In the genomic region with DNA sequence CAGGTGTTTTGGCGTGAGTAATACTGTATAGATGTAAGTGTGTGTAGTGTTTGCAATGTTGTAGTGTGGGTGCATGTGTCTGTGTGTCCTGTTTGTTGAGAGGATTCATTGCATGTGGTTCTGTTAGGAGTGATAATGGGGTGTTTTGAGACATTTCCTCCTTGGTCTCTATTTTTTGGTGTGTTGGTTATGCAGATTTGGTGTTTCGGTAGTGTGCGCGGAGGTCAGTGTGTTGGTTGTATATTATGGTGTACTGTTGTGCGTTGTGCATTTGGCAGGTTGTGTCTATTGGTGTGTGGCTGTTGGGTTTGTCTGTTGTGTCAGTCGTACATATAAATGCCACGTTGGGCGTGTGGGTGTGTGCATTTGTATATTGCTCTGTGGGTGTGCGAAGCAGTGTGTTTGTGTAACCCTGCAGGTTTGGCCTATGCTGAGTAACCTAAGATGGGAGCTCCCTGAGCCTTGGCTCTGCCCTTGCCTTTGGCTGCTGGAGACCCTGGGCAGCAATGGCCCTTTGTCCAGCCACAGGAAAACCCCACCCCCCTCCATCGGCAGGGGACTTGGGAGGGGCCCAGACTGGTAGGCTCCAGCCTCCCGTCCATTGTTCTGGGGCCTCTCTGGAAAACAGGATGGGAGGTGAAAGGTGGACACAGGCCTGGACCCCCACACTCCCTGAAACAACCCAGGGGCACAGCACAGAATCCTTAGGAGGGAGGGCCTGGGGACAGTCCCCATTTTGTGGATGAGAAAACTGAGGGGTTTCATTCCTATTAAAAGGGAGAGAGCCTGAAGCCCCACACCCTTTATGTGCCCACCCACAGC, we compare ENCODE assay signal across 1 cellular context.
TF ChIP-seq lines count a peak whose summit lies in the region.

No MANE protein-coding gene starts in this region.

TF ChIP-seq in K562, 482 proteins besides CTCF, POLR2A, EP300 and RAD21:
- TF ChIP-seq, protein P1, sequence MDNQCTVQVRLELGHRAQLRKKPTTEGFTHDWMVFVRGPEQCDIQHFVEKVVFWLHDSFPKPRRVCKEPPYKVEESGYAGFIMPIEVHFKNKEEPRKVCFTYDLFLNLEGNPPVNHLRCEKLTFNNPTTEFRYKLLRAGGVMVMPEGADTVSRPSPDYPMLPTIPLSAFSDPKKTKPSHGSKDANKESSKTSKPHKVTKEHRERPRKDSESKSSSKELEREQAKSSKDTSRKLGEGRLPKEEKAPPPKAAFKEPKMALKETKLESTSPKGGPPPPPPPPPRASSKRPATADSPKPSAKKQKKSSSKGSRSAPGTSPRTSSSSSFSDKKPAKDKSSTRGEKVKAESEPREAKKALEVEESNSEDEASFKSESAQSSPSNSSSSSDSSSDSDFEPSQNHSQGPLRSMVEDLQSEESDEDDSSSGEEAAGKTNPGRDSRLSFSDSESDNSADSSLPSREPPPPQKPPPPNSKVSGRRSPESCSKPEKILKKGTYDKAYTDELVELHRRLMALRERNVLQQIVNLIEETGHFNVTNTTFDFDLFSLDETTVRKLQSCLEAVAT (IDR thresholded peaks at IDR 0.05), result peak in 1 of 2 experiments; percentile 87; a peak in 1 of 4 replicates
- TF ChIP-seq ARHGAP35 (IDR thresholded peaks at IDR 0.05; ENCODE audit: partially characterized antibody), result peak; percentile 14
- 0 out of 2 replicates have a peak, but pooled peaks have one; percentile 11 for TF ChIP-seq ARID1B (IDR thresholded peaks at IDR 0.05)
- no peak for TF ChIP-seq COPS2 (conservative IDR thresholded peaks at IDR 0.05)
- 0 out of 2 replicates have a peak, but pooled peaks have one; percentile 2 for TF ChIP-seq ZNF316 (IDR thresholded peaks at IDR 0.05)
- TF ChIP-seq, protein P2, sequence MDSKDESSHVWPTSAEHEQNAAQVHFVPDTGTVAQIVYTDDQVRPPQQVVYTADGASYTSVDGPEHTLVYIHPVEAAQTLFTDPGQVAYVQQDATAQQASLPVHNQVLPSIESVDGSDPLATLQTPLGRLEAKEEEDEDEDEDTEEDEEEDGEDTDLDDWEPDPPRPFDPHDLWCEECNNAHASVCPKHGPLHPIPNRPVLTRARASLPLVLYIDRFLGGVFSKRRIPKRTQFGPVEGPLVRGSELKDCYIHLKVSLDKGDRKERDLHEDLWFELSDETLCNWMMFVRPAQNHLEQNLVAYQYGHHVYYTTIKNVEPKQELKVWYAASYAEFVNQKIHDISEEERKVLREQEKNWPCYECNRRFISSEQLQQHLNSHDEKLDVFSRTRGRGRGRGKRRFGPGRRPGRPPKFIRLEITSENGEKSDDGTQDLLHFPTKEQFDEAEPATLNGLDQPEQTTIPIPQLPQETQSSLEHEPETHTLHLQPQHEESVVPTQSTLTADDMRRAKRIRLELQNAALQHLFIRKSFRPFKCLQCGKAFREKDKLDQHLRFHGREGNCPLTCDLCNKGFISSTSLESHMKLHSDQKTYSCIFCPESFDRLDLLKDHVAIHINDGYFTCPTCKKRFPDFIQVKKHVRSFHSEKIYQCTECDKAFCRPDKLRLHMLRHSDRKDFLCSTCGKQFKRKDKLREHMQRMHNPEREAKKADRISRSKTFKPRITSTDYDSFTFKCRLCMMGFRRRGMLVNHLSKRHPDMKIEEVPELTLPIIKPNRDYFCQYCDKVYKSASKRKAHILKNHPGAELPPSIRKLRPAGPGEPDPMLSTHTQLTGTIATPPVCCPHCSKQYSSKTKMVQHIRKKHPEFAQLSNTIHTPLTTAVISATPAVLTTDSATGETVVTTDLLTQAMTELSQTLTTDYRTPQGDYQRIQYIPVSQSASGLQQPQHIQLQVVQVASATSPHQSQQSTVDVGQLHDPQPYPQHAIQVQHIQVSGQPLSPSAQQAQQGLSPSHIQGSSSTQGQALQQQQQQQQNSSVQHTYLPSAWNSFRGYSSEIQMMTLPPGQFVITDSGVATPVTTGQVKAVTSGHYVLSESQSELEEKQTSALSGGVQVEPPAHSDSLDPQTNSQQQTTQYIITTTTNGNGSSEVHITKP (IDR thresholded peaks at IDR 0.05; ENCODE audit: partially characterized antibody), result peak; percentile 41
- TF ChIP-seq BCOR (IDR thresholded peaks at IDR 0.05), result no peak
- no peak for TF ChIP-seq DACH1 (IDR thresholded peaks at IDR 0.05; ENCODE audit: partially characterized antibody)
TF ChIP-seq in K562: peak in this region for 5.
